Comparison of ENCODE assay signal across 8 cellular contexts in the genomic region with DNA sequence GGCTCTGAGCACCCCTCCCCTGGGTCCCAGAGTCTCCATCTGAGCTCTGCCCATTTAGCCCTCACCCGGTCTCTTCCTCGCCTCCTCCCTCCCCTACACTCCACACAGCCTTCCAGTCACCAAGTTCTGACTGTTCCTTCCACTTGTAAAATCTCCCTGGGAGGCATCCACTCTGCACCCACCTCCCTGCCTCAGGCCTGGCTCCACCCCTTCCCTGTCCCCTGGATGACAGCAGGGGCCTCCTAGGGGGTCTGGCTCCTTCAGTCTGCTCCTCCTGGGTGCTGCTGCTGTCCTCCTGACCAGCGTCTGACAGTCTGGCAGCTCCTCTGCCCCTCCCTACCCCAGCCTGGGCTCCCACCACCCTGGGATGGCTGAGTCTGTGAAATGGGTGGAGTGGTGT.
DNase-seq lines count a peak whose midpoint lies in the region; ATAC-seq, FAIRE-seq and TF ChIP-seq lines count a peak whose summit lies in the region.
"Not testable (repeated sequence)": the region's sequence is repeated elsewhere in the genome, so short reads cannot be mapped to it uniquely, and the experiment has no call there.

No MANE protein-coding gene starts in this region.

- CTCF ChIA-PET in HEK293 (lab: Yijun Ruan, JAX): interaction anchor here (1.1 kb wide), 1 partner anchor 16 kb away, joined by 3 read pairs; no protein-coding TSS in a partner anchor

- not testable (repeated sequence) for H3K27ac Mint-ChIP-seq in activated naive CD8-positive, alpha-beta T cell treated with anti-CD3 and anti-CD28 coated beads, Interleukin-2, amount 10 ng/mL, durations not matched to agents 7 days and 5 days; natural killer cell treated with Interleukin-12 subunit alpha and Interleukin-12 subunit beta and Interleukin-15 and Interleukin-18, amount 100 ng/mL, for 72 hours

- H3K36me3 ChIP-seq in HEK293 (ENCODE audit: control insufficient read depth in 2 of 2, insufficient read depth in 1 of 2, low read length in 2 of 2); RWPE2 (ENCODE audit: low read depth); kidney (ENCODE audit: control insufficient read depth in 1 of 2, insufficient read depth in 2 of 2, low read length in 2 of 2); spleen: not testable (repeated sequence)

- intact Hi-C loops in kidney (cut with DNase I); spleen (cut with DNase I; ENCODE audit: low total_unique reads): not testable (repeated sequence)

- not testable (repeated sequence) for H3K9me3 Mint-ChIP-seq in activated naive CD8-positive, alpha-beta T cell treated with anti-CD3 and anti-CD28 coated beads, Interleukin-2, amount 10 ng/mL, durations not matched to agents 7 days and 5 days; natural killer cell treated with Interleukin-12 subunit alpha and Interleukin-12 subunit beta and Interleukin-15 and Interleukin-18, amount 100 ng/mL, for 72 hours

- H3K4me1 ChIP-seq in HEK293 (ENCODE audit: control insufficient read depth, insufficient read depth, low read length); RWPE2 (ENCODE audit: insufficient read depth, poor library complexity, severe bottlenecking); kidney (ENCODE audit: control insufficient read depth in 1 of 2, insufficient read depth in 1 of 2, low read depth in 1 of 2, low read length in 2 of 2); spleen: not testable (repeated sequence)

- not testable (repeated sequence) for H3K9ac ChIP-seq in kidney (ENCODE audit: low read length in 2 of 2)

- not testable (repeated sequence) for H3K27me3 ChIP-seq in RWPE2 (ENCODE audit: insufficient read depth, poor library complexity, severe bottlenecking)
- H3K27me3 ChIP-seq in spleen (replicated peaks in 1 of 7): peaks cover 0 to 11% (median 0%) of the 10 kb centered on the region in 7 donors

- POLR2A ChIA-PET in HEK293 (lab: Yijun Ruan, JAX); activated naive CD8-positive, alpha-beta T cell treated with anti-CD3 and anti-CD28 coated beads, Interleukin-2, amount 10 ng/mL, durations not matched to agents 7 days and 5 days (lab: Charles Lee): not testable (repeated sequence)

- TF ChIP-seq CTCF in HEK293 (tag by site-specific recombination; IDR thresholded peaks at IDR 0.05); RWPE2 (IDR thresholded peaks at IDR 0.05; ENCODE audit: poor library complexity, severe bottlenecking); kidney (IDR thresholded peaks at IDR 0.05; ENCODE audit: borderline replicate concordance, extremely low read depth, insufficient read depth); spleen (IDR thresholded peaks at IDR 0.05 in 8 of 11, conservative IDR thresholded peaks at IDR 0.05 in 3 of 11): not testable (repeated sequence)

- DNase-seq in RWPE2 (ENCODE audit: low spot score) (peak; percentile 25), islet precursor cell (peak; percentile 26), kidney (peak; percentile 43), mesenteric fat pad (ENCODE audit: low spot score) (peak; percentile 33), spleen (peak; percentile 17)
- DNase-seq in activated naive CD8-positive, alpha-beta T cell treated with anti-CD3 and anti-CD28 coated beads, Interleukin-2, amount 10 ng/mL, durations not matched to agents 7 days and 5 days: peak; percentile 11
- DNase-seq in natural killer cell treated with Interleukin-12 subunit alpha and Interleukin-12 subunit beta and Interleukin-15 and Interleukin-18, amount 100 ng/mL, for 72 hours (ENCODE audit: low spot score): peak; percentile 25

- H3K9me3 ChIP-seq in HEK293 (ENCODE audit: control insufficient read depth, insufficient read depth, low read depth, low read length); RWPE2 (ENCODE audit: severe bottlenecking); kidney (ENCODE audit: control insufficient read depth in 1 of 2, low read length in 2 of 2); spleen: not testable (repeated sequence)

- H3K4me3 ChIP-seq in HEK293 (ENCODE audit: low read depth, low read length); RWPE2 (ENCODE audit: severe bottlenecking); kidney (ENCODE audit: low read length in 2 of 2); spleen: not testable (repeated sequence)

- H3K4me1 Mint-ChIP-seq in activated naive CD8-positive, alpha-beta T cell treated with anti-CD3 and anti-CD28 coated beads, Interleukin-2, amount 10 ng/mL, durations not matched to agents 7 days and 5 days; natural killer cell treated with Interleukin-12 subunit alpha and Interleukin-12 subunit beta and Interleukin-15 and Interleukin-18, amount 100 ng/mL, for 72 hours (ENCODE audit: low read depth in 2 of 2): not testable (repeated sequence)

- not testable (repeated sequence) for ATAC-seq in RWPE2 (ENCODE audit: low read depth); activated naive CD8-positive, alpha-beta T cell treated with anti-CD3 and anti-CD28 coated beads, Interleukin-2, amount 10 ng/mL, durations not matched to agents 7 days and 5 days (ENCODE audit: low read depth); natural killer cell treated with Interleukin-12 subunit alpha and Interleukin-12 subunit beta and Interleukin-15 and Interleukin-18, amount 100 ng/mL, for 72 hours

- not testable (repeated sequence) for H3K4me3 Mint-ChIP-seq in activated naive CD8-positive, alpha-beta T cell treated with anti-CD3 and anti-CD28 coated beads, Interleukin-2, amount 10 ng/mL, durations not matched to agents 7 days and 5 days; natural killer cell treated with Interleukin-12 subunit alpha and Interleukin-12 subunit beta and Interleukin-15 and Interleukin-18, amount 100 ng/mL, for 72 hours

- FAIRE-seq in kidney (lab: Jason Lieb, UNC): not testable (repeated sequence)

- not testable (repeated sequence) for H3K27ac ChIP-seq in HEK293 (ENCODE audit: extremely low read depth, low read depth, low read length); RWPE2 (ENCODE audit: poor library complexity, severe bottlenecking); kidney (ENCODE audit: low read depth in 2 of 2, low read length in 2 of 2); spleen

- not testable (repeated sequence) for H3K27me3 Mint-ChIP-seq in activated naive CD8-positive, alpha-beta T cell treated with anti-CD3 and anti-CD28 coated beads, Interleukin-2, amount 10 ng/mL, durations not matched to agents 7 days and 5 days
- H3K27me3 Mint-ChIP-seq in natural killer cell treated with Interleukin-12 subunit alpha and Interleukin-12 subunit beta and Interleukin-15 and Interleukin-18, amount 100 ng/mL, for 72 hours: peaks cover 2 to 12% of the 10 kb centered on the region in 2 donors

- 76 to 90% (median 79%) methylated on average over 3 of the region's 3 CpGs for WGBS in spleen, 5 donors

- H3K36me3 Mint-ChIP-seq in activated naive CD8-positive, alpha-beta T cell treated with anti-CD3 and anti-CD28 coated beads, Interleukin-2, amount 10 ng/mL, durations not matched to agents 7 days and 5 days; natural killer cell treated with Interleukin-12 subunit alpha and Interleukin-12 subunit beta and Interleukin-15 and Interleukin-18, amount 100 ng/mL, for 72 hours: not testable (repeated sequence)

- TF ChIP-seq POLR2A in spleen (IDR thresholded peaks at IDR 0.05): not testable (repeated sequence)

TF ChIP-seq in HEK293, 187 proteins besides CTCF, POLR2A, EP300 and RAD21:
- TF ChIP-seq ZIC2 (tag by site-specific recombination; IDR thresholded peaks at IDR 0.05) (peak; percentile 26; the same call in 1 of the 2 replicates), GLIS2 (tag by site-specific recombination; IDR thresholded peaks at IDR 0.05) (peak; percentile 26; the same call in 1 of the 2 replicates), GLIS1 (tag by site-specific recombination; IDR thresholded peaks at IDR 0.05) (peak; percentile 98), ZNF423 (tag by site-specific recombination; IDR thresholded peaks at IDR 0.05) (0 out of 2 replicates have a peak, but pooled peaks have one; percentile 23)
